ENCODE assay signal across 18 cellular contexts in genomic region chr21:31586118-31586517, GRCh38.
DNase-seq lines count a peak whose midpoint lies in the region; ATAC-seq and TF ChIP-seq lines count a peak whose summit lies in the region.
"Had no signal": no experiment of that assay in that cellular context is flagged by ENCODE, and none has a peak within 500 bp of the region (broad histone marks: within the 10 kb centered on the region; RNA-seq: fewer than 3 reads in every experiment).

No MANE protein-coding gene starts in this region.

- no peaks in the 10 kb centered on the region for H3K27me3 ChIP-seq in adrenal gland
- H3K27me3 ChIP-seq: BLaER1 had no signal

- no peak for ATAC-seq in GM21526 (IDR thresholded peaks at IDR 0.05; ENCODE audit: low FRiP score, unreplicated experiment)
- no peak for ATAC-seq in HG02610 (IDR thresholded peaks at IDR 0.05; ENCODE audit: unreplicated experiment)
- ATAC-seq: HepG2 had no signal

- intact Hi-C loops in adrenal gland (cut with DNase I), result no loop called here

- TF ChIP-seq POLR2A in adrenal gland (IDR thresholded peaks at IDR 0.05), result no peak

- no peak overlapping the region for H3K4me3 ChIP-seq in adrenal gland
- H3K4me3 ChIP-seq: BLaER1, HAP-1 had no signal

- H3K36me3 ChIP-seq in adrenal gland (replicated peaks in 1 of 2), result no peaks in the 10 kb centered on the region
- H3K36me3 ChIP-seq: BLaER1, HAP-1 had no signal

- no peak for TF ChIP-seq CTCF in adrenal gland (IDR thresholded peaks at IDR 0.05)

- TF ChIP-seq RAD21 in Ishikawa (IDR thresholded peaks at IDR 0.05; ENCODE audit: low read depth), result no peak

- H3K9me3 ChIP-seq in adrenal gland (replicated peaks in 1 of 3), result no peaks in the 10 kb centered on the region
- H3K9me3 ChIP-seq: BLaER1, Caco-2, HAP-1 had no signal

- DNase-seq in NCI-H82 (lab: John Stamatoyannopoulos, UW), result peak; percentile 26
- DNase-seq in NCI-H82 treated with DMSO at 0.1 percent for 48 hours (lab: John Stamatoyannopoulos, UW; ENCODE audit: unreplicated experiment), result no peak
- peak; percentile 18 for DNase-seq in myocyte (ENCODE audit: low read depth)
- DNase-seq in adrenal gland, result no peak
- DNase-seq: Caco-2; CD8-positive, alpha-beta memory T cell; DMS153; DMS79; GDM1; HFFc6 had no signal

- no peaks in the 10 kb centered on the region for H3K4me1 ChIP-seq in adrenal gland (replicated peaks in 1 of 2)
- H3K4me1 ChIP-seq: Caco-2 had no signal

- TF ChIP-seq EP300 in Ishikawa (IDR thresholded peaks at IDR 0.05; ENCODE audit: borderline replicate concordance), result no peak

- 45 to 63% (median 53%) methylated on average over 6 of the region's 6 CpGs for WGBS in adrenal gland, 4 donors

- no peak overlapping the region for H3K27ac ChIP-seq in adrenal gland
- H3K27ac ChIP-seq: 22Rv1, BLaER1, KMS-11 had no signal

TF ChIP-seq in Ishikawa, 13 proteins besides CTCF, POLR2A, EP300 and RAD21:
- TF ChIP-seq EGR1 (IDR thresholded peaks at IDR 0.05) (no peak), FOXM1 (IDR thresholded peaks at IDR 0.05; ENCODE audit: borderline replicate concordance, low read depth) (no peak), REST (IDR thresholded peaks at IDR 0.05; ENCODE audit: low read depth) (peak; percentile 81), TAF1 (IDR thresholded peaks at IDR 0.05; ENCODE audit: low read depth) (no peak)

Comparison
In these comparisons a context has a peak if more than half of its experiments do, and no peak if none do; other contexts are left out.
1. DNase-seq: peak in NCI-H82 (single experiment) and myocyte (single experiment); none in NCI-H82 treated with DMSO at 0.1 percent for 48 hours (single experiment) and adrenal gland (0 of 7).